ENCODE assay signal across 37 cellular contexts in the genomic region with DNA sequence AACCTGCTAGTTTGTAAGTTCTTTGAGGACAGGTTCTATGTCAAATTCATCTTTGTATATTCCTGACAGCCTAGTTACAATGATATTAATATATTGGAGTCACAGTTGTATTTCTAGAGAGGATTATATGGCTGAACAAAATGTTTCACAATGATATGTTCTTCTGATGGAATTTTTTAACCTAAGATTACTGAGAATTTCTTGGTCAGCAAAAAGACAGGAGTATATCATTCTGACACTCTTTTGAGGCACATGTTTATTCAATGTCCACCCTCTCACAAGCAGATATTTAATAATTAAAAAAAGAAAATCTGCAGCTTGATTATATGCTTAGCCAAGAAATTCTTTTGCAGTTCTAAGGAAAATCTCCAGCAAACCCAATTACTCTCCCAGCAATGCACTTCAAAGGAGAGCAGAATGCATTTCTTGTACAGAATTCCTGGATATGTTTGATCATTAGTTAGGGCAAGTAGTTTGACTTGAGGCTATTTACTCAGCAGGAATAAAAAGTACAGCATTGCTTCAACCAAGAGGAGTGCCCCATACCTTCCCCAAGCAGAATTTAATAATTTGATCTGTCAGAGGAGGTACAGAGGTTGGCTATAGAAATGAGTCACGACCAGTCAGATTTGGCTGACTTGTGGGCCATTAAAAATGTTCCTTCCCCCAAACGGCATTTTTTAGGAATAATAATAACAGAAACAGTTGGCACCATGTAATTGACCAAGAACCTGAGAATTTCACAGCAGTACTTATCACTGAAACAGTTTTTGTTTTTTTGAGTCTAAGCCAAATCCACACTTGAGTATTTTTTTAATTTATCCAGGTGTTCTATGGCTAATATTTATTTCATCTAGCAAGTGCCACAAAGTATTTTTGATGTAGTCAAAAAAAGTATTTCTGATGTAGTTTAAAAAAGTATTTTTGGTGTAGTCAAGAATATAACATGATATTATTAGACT.
A peak's percentile ranks its signal among the peaks of the same experiment; 100 is the strongest.
DNase-seq lines count a peak whose midpoint lies in the region; ATAC-seq, FAIRE-seq and TF ChIP-seq lines count a peak whose summit lies in the region.
"Had no signal": no experiment of that assay in that cellular context is flagged by ENCODE, and none has a peak within 500 bp of the region (broad histone marks: within the 10 kb centered on the region; RNA-seq: fewer than 3 reads in every experiment).

No MANE protein-coding gene starts in this region.

- POLR2A ChIA-PET in HepG2 (lab: Yijun Ruan, JAX): no interaction called here
- POLR2A ChIA-PET in CD4-positive, alpha-beta T cell (lab: Charles Lee): no interaction called here

- TF ChIP-seq CTCF in HepG2 (CRISPR knock-in tag; IDR thresholded peaks at IDR 0.05) (no peak), right lobe of liver (IDR thresholded peaks at IDR 0.05) (no peak), bronchial epithelial cell (IDR thresholded peaks at IDR 0.05; ENCODE audit: insufficient read depth, low read length, severe bottlenecking) (no peak), lung (IDR thresholded peaks at IDR 0.05; ENCODE audit: control extremely low read depth, extremely low read depth) (no peak), upper lobe of right lung (IDR thresholded peaks at IDR 0.05) (no peak), mucosa of descending colon (IDR thresholded peaks at IDR 0.05) (no peak)
- TF ChIP-seq CTCF in CD4-positive, alpha-beta T cell (IDR thresholded peaks at IDR 0.05): no peak

- H3K27ac ChIP-seq in HepG2 (ENCODE audit: extremely low read length, insufficient read depth, low read length): no peak overlapping the region
- no peak overlapping the region for H3K27ac ChIP-seq in right lobe of liver
- no peak overlapping the region for H3K27ac ChIP-seq in lung (ENCODE audit: low read depth in 1 of 2, low read length in 1 of 2)
- no peak overlapping the region for H3K27ac ChIP-seq in upper lobe of right lung
- no peak overlapping the region for H3K27ac ChIP-seq in CD4-positive, alpha-beta T cell (ENCODE audit: low read depth, low read length)
- H3K27ac ChIP-seq: ascending aorta, heart right ventricle, thoracic aorta, uterus had no signal

- in situ Hi-C loops in HepG2 (cut with HindIII; ENCODE audit: extremely low pct_ligation_motif_present, low pct_unique_long_range_greater_than_20kb): no loop called here

- H3K27me3 ChIP-seq in HepG2 (ENCODE audit: control insufficient read depth in 1 of 2, insufficient read depth in 2 of 2, low read length in 2 of 2) (no peaks in the 10 kb centered on the region), right lobe of liver (no peaks in the 10 kb centered on the region), bronchial epithelial cell (ENCODE audit: control insufficient read depth, insufficient read depth, low read length) (no peaks in the 10 kb centered on the region), lung (ENCODE audit: control insufficient read depth, insufficient read depth) (no peaks in the 10 kb centered on the region), upper lobe of right lung (no peaks in the 10 kb centered on the region)
- H3K27me3 ChIP-seq in CD4-positive, alpha-beta T cell (ENCODE audit: control insufficient read depth, insufficient read depth, low read length): no peaks in the 10 kb centered on the region
- H3K27me3 ChIP-seq: ascending aorta, esophagus squamous epithelium, heart right ventricle, MG63, uterus had no signal

- peaks cover 4% of the 10 kb centered on the region for H3K9me3 Mint-ChIP-seq in CD4-positive, alpha-beta T cell
- H3K9me3 Mint-ChIP-seq: activated CD4-positive, alpha-beta T cell treated with anti-CD3 and anti-CD28 coated beads, Interleukin-2, amount 10 ng/mL, durations not matched to agents 24 days and 14 days; activated naive CD8-positive, alpha-beta T cell treated with anti-CD3 and anti-CD28 coated beads for 36 hours; dendritic cell treated with granulocyte-macrophage colony-stimulating factor and Interleukin-4, amounts not matched to agents 40 ng/mL and 50 ng/mL, for 4 days had no signal

- H3K79me2 ChIP-seq in HepG2 (ENCODE audit: insufficient read depth, low read length): no peaks in the 10 kb centered on the region

- H3K4me1 Mint-ChIP-seq in CD4-positive, alpha-beta T cell (ENCODE audit: low read depth): no peaks in the 10 kb centered on the region
- H3K4me1 Mint-ChIP-seq: activated CD4-positive, alpha-beta T cell treated with anti-CD3 and anti-CD28 coated beads, Interleukin-2, amount 10 ng/mL, durations not matched to agents 24 days and 14 days; activated naive CD8-positive, alpha-beta T cell treated with anti-CD3 and anti-CD28 coated beads for 36 hours; natural killer cell had no signal

- H3K4me1 ChIP-seq in HepG2 (ENCODE audit: insufficient read depth, low read length): no peaks in the 10 kb centered on the region
- H3K4me1 ChIP-seq in right lobe of liver: no peaks in the 10 kb centered on the region
- no peaks in the 10 kb centered on the region for H3K4me1 ChIP-seq in lung (ENCODE audit: control insufficient read depth in 2 of 2, insufficient read depth in 2 of 2, low read length in 2 of 2)
- H3K4me1 ChIP-seq in upper lobe of right lung: no peaks in the 10 kb centered on the region
- no peaks in the 10 kb centered on the region for H3K4me1 ChIP-seq in mucosa of descending colon (ENCODE audit: low read depth)
- H3K4me1 ChIP-seq: ascending aorta, heart right ventricle, uterus had no signal

- no peak overlapping the region for H3K4me2 ChIP-seq in HepG2 (ENCODE audit: low read depth, low read length)

- no peak overlapping the region for H3K4me3 Mint-ChIP-seq in CD4-positive, alpha-beta T cell
- H3K4me3 Mint-ChIP-seq: activated CD4-positive, alpha-beta T cell treated with anti-CD3 and anti-CD28 coated beads, Interleukin-2, amount 10 ng/mL, durations not matched to agents 24 days and 14 days; activated naive CD8-positive, alpha-beta T cell treated with anti-CD3 and anti-CD28 coated beads for 36 hours; dendritic cell treated with granulocyte-macrophage colony-stimulating factor and Interleukin-4, amounts not matched to agents 40 ng/mL and 50 ng/mL, for 4 days; natural killer cell had no signal

- intact Hi-C loops in HepG2 (cut with micrococcal nuclease; ENCODE audit: unreplicated experiment): no loop called here
- intact Hi-C loops in right lobe of liver (cut with DNase I): no loop called here
- intact Hi-C loops in upper lobe of right lung (cut with DNase I): no loop called here
- intact Hi-C loops in mucosa of descending colon (cut with DNase I, micrococcal nuclease): no loop called here
- intact Hi-C loops in CD4-positive, alpha-beta T cell (cut with DNase I, micrococcal nuclease): no loop called here

- no peak for TF ChIP-seq POLR2A in HepG2 (IDR thresholded peaks at IDR 0.05; ENCODE audit: insufficient read depth in 1 of 2, low read depth in 2 of 2, low read length in 2 of 2)
- TF ChIP-seq POLR2A in right lobe of liver (IDR thresholded peaks at IDR 0.05): no peak

- H3K36me3 ChIP-seq in HepG2 (replicated peaks in 1 of 2; ENCODE audit: control insufficient read depth in 1 of 2, insufficient read depth in 2 of 2, low read length in 2 of 2) (no peaks in the 10 kb centered on the region), right lobe of liver (no peaks in the 10 kb centered on the region), bronchial epithelial cell (ENCODE audit: control insufficient read depth, insufficient read depth, low read length) (no peaks in the 10 kb centered on the region), lung (ENCODE audit: control insufficient read depth in 2 of 2, insufficient read depth in 2 of 2, low read length in 2 of 2) (no peaks in the 10 kb centered on the region), upper lobe of right lung (no peaks in the 10 kb centered on the region), mucosa of descending colon (ENCODE audit: low read depth) (no peaks in the 10 kb centered on the region)
- H3K36me3 ChIP-seq: ascending aorta, esophagus squamous epithelium, heart right ventricle, MG63, thoracic aorta, uterus had no signal

- TF ChIP-seq EP300 in HepG2 (IDR thresholded peaks at IDR 0.05; ENCODE audit: low read depth in 2 of 2, low read length in 2 of 2): no peak
- TF ChIP-seq EP300 in HepG2 (CRISPR knock-in tag; IDR thresholded peaks at IDR 0.05; ENCODE audit: borderline replicate concordance): no peak

- H3K36me3 Mint-ChIP-seq in CD4-positive, alpha-beta T cell (ENCODE audit: low read depth): no peaks in the 10 kb centered on the region
- H3K36me3 Mint-ChIP-seq: activated naive CD8-positive, alpha-beta T cell treated with anti-CD3 and anti-CD28 coated beads for 36 hours had no signal

- H3K9me3 ChIP-seq in HepG2 (ENCODE audit: low read length): no peaks in the 10 kb centered on the region
- H3K9me3 ChIP-seq in right lobe of liver: no peaks in the 10 kb centered on the region
- H3K9me3 ChIP-seq in lung (ENCODE audit: control insufficient read depth in 2 of 2, insufficient read depth in 1 of 2, low read length in 1 of 2): no peaks in the 10 kb centered on the region
- no peaks in the 10 kb centered on the region for H3K9me3 ChIP-seq in upper lobe of right lung
- H3K9me3 ChIP-seq in mucosa of descending colon: no peaks in the 10 kb centered on the region
- peaks cover 6% of the 10 kb centered on the region for H3K9me3 ChIP-seq in CD4-positive, alpha-beta T cell (ENCODE audit: control insufficient read depth, low read length)
- H3K9me3 ChIP-seq: ascending aorta, esophagus squamous epithelium, heart right ventricle, MG63, thoracic aorta, uterus had no signal

- no peak overlapping the region for H3K9ac ChIP-seq in HepG2 (ENCODE audit: insufficient read depth, low read depth, low read length)

- ATAC-seq in HepG2 (no peak), right lobe of liver (no peak), lung (ENCODE audit: insufficient read depth, low FRiP score) (peak; percentile 11), upper lobe of right lung (peak; percentile 62), SK-N-SH treated with all-trans-retinoic acid at 6 μM for 48 hours (no peak), mucosa of descending colon (no peak)
- ATAC-seq in CD4-positive, alpha-beta T cell (ENCODE audit: poor library complexity): no peak
- ATAC-seq: heart right ventricle; K562; natural killer cell; stimulated activated naive CD8-positive, alpha-beta T cell treated with anti-CD3 and anti-CD28 coated beads, Interleukin-15, Interleukin-2, amounts not matched to agents 100 U/mL and 50 U/mL, for 24 hours had no signal

- H3K27me3 Mint-ChIP-seq in CD4-positive, alpha-beta T cell: no peaks in the 10 kb centered on the region
- H3K27me3 Mint-ChIP-seq: activated CD4-positive, alpha-beta T cell treated with anti-CD3 and anti-CD28 coated beads, Interleukin-2, amount 10 ng/mL, durations not matched to agents 24 days and 14 days; activated naive CD8-positive, alpha-beta T cell treated with anti-CD3 and anti-CD28 coated beads for 36 hours; dendritic cell treated with granulocyte-macrophage colony-stimulating factor and Interleukin-4, amounts not matched to agents 40 ng/mL and 50 ng/mL, for 4 days had no signal

- no peaks in the 10 kb centered on the region for H4K20me1 ChIP-seq in HepG2 (ENCODE audit: insufficient read depth, low read length)

- DNase-seq in HepG2 (ENCODE audit: low spot score) (no peak), right lobe of liver (no peak), bronchial epithelial cell (ENCODE audit: low read depth) (peak; percentile 98), lung (ENCODE audit: low spot score) (no peak), upper lobe of right lung (no peak), mucosa of descending colon (no peak)
- DNase-seq in CD4-positive, alpha-beta T cell: no peak
- DNase-seq: activated CD4-positive, alpha-beta T cell treated with anti-CD3 and anti-CD28 coated beads, Interleukin-2, amount 10 ng/mL, durations not matched to agents 24 days and 14 days; activated CD8-positive, alpha-beta memory T cell treated with anti-CD3 and anti-CD28 coated beads for 24 hours; activated effector memory CD4-positive, alpha-beta T cell treated with anti-CD3 and anti-CD28 coated beads, Interleukin-2, amount 50 U/mL, for 16 hours; activated naive CD8-positive, alpha-beta T cell treated with anti-CD3 and anti-CD28 coated beads for 36 hours; activated T-cell treated with anti-CD3 and anti-CD28 coated beads for 4 hours; Calu3; DND-41; esophagus squamous epithelium; heart right ventricle; kidney; MG63; natural killer cell; NCI-H1105 treated with DMSO at 0.1 percent for 48 hours; NCI-H1930; NCI-H2171 treated with DMSO at 0.1 percent for 48 hours; NCI-H526; NK-92 treated with Interleukin-12 subunit alpha and Interleukin-12 subunit beta, amount 100 ng/mL, for 24 hours; SHP77 treated with DMSO at 0.1 percent for 48 hours; stimulated activated CD4-positive, alpha-beta T cell treated with anti-CD3 and anti-CD28 coated beads, Interleukin-1b, Interleukin-23, amount 100 ng/mL, for 48 hours; stimulated activated naive CD8-positive, alpha-beta T cell treated with anti-CD3 and anti-CD28 coated beads, Interleukin-15, Interleukin-2, amounts not matched to agents 100 U/mL and 50 U/mL, for 24 hours; T-helper 9 cell; uterus had no signal

- H3K27ac Mint-ChIP-seq in CD4-positive, alpha-beta T cell: no peak overlapping the region
- H3K27ac Mint-ChIP-seq: activated CD4-positive, alpha-beta T cell treated with anti-CD3 and anti-CD28 coated beads, Interleukin-2, amount 10 ng/mL, durations not matched to agents 24 days and 14 days; activated naive CD8-positive, alpha-beta T cell treated with anti-CD3 and anti-CD28 coated beads for 36 hours; dendritic cell treated with granulocyte-macrophage colony-stimulating factor and Interleukin-4, amounts not matched to agents 40 ng/mL and 50 ng/mL, for 4 days; natural killer cell had no signal

- CTCF ChIA-PET in HepG2 (lab: Yijun Ruan, JAX; ENCODE audit: low intra/inter-chr PET ratio, low total read pairs): no interaction called here
- CTCF ChIA-PET in CD4-positive, alpha-beta T cell (lab: Charles Lee): no interaction called here

- H2AFZ ChIP-seq in HepG2 (ENCODE audit: low read length): no peak overlapping the region

- BruUV-seq in HepG2 (replicated peaks; lab: Mats Ljungman, UMichigan): no TSS peak

- TF ChIP-seq RAD21 in HepG2 (CRISPR knock-in tag; IDR thresholded peaks at IDR 0.05): no peak

- H3K4me3 ChIP-seq in HepG2 (replicated peaks in 1 of 3; ENCODE audit: insufficient read depth in 1 of 3, low read depth in 2 of 3, low read length in 3 of 3) (no peak overlapping the region), right lobe of liver (no peak overlapping the region), bronchial epithelial cell (ENCODE audit: low read depth, low read length) (no peak overlapping the region), lung (no peak overlapping the region), upper lobe of right lung (no peak overlapping the region), mucosa of descending colon (no peak overlapping the region)
- H3K4me3 ChIP-seq: ascending aorta, esophagus squamous epithelium, heart right ventricle, K562, MG63, thoracic aorta, uterus had no signal

- no peak for FAIRE-seq in HepG2 (lab: Jason Lieb, UNC)
- FAIRE-seq in bronchial epithelial cell (lab: Jason Lieb, UNC): no peak
- FAIRE-seq: A204.1, frontal cortex, GM19239, K562, kidney had no signal

- WGBS in HepG2 (ENCODE audit: low lambda C conversion rate): 4% methylated on average over 2 of the region's 2 CpGs
- 89% methylated on average over 2 of the region's 2 CpGs for WGBS in right lobe of liver (ENCODE audit: insufficient coverage, low coverage, low lambda C conversion rate, missing lambda C conversion rate)
- 48 to 70% methylated on average over 2 of the region's 2 CpGs for WGBS in lung, 2 donors

Comparison
In these comparisons a context has a peak if more than half of its experiments do, and no peak if none do; other contexts are left out.
1. ATAC-seq: peak in lung (single experiment) and upper lobe of right lung (single experiment); none in HepG2 (single experiment), right lobe of liver (0 of 4), SK-N-SH treated with all-trans-retinoic acid at 6 μM for 48 hours (single experiment), mucosa of descending colon (single experiment) and CD4-positive, alpha-beta T cell (single experiment).